Comparison of ENCODE assay signal across 1 cellular context in the genomic region with DNA sequence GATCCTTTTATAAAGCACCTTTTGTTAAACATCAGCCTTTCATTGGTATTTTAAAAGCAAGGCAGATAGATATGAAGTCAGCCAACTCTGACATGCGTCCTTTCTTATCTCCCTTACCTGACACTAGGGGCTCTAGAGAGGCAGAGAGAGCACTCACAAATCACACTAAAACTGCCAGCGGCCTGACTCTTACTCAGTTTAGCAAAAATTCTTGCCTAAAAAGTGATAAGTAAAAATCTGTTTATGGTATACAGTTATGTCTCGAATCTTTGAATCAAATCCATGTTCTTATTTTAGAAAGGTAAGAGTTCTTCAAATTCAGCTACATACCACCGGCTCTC.
TF ChIP-seq lines count a peak whose summit lies in the region.

No MANE protein-coding gene starts in this region.

TF ChIP-seq in GM12891, 5 proteins besides CTCF, POLR2A, EP300 and RAD21:
- TF ChIP-seq PAX5 (IDR thresholded peaks at IDR 0.05; ENCODE audit: insufficient read depth, low read length, severe bottlenecking) (no peak), TAF1 (IDR thresholded peaks at IDR 0.05; ENCODE audit: low read depth, low read length) (no peak), SPI1 (IDR thresholded peaks at IDR 0.05; ENCODE audit: low read depth, low read length) (no peak), POU2F2 (IDR thresholded peaks at IDR 0.05; ENCODE audit: low read depth, low read length) (no peak), POLR2AphosphoS5 (IDR thresholded peaks at IDR 0.05; ENCODE audit: low read depth, low read length) (no peak)
